ENCODE assay signal across 11 cellular contexts in the genomic region with DNA sequence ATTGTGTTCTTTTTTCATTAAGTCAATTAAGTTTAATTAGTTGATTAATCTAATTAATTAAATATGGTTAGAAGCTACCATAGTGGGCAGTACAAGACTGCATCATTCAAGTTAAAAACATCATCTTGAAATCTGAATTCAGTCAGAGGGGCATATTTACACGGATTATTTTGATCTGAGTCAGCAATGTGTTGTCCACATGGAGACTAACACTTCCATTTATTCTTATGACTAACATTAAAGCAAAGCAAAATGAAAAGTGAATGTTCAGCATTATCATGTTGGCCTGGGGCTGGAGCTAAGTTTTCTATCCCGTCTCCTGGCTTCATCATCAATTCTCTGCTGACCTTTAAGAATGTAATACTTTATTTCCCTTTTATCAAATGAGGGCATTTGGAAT. TPM values are rescaled to one million over a fixed set of nuclear protein-coding genes. Genes with fewer than 3 reads are reported as not detected.
DNase-seq lines count a peak whose midpoint lies in the region; ATAC-seq, FAIRE-seq and TF ChIP-seq lines count a peak whose summit lies in the region.
"Had no signal": no experiment of that assay in that cellular context is flagged by ENCODE, and none has a peak within 500 bp of the region (broad histone marks: within the 10 kb centered on the region; RNA-seq: fewer than 3 reads in every experiment).

No MANE protein-coding gene starts in this region.

- DNase-seq in EH (ENCODE audit: low read depth) (peak; percentile 82), RWPE1 (ENCODE audit: low spot score) (peak; percentile 38), endothelial cell of umbilical vein (ENCODE audit: low read depth, low spot score) (peak; percentile 79), smooth muscle cell (lab: John Stamatoyannopoulos, UW; ENCODE audit: unreplicated experiment) (no peak), right lobe of liver (no peak), islet precursor cell (no peak)
- DNase-seq: activated T-cell treated with anti-CD3 and anti-CD28 coated beads for 4 hours, endodermal cell, occipital lobe had no signal

- H3K9ac ChIP-seq in endothelial cell of umbilical vein (replicated peaks; ENCODE audit: extremely low read depth, insufficient read depth, low read length) (peak overlapping the region; percentile 86), smooth muscle cell (ENCODE audit: low read depth) (no peak overlapping the region)

- H3K27me3 ChIP-seq in endothelial cell of umbilical vein (ENCODE audit: control insufficient read depth in 2 of 2, insufficient read depth in 2 of 2, low read length in 2 of 2), result no peaks in the 10 kb centered on the region
- no peaks in the 10 kb centered on the region for H3K27me3 ChIP-seq in smooth muscle cell (ENCODE audit: low read depth)
- H3K27me3 ChIP-seq in right lobe of liver, result no peaks in the 10 kb centered on the region
- H3K27me3 ChIP-seq: ascending aorta had no signal

- intact Hi-C loops in endothelial cell of umbilical vein (cut with micrococcal nuclease) (no loop called here), right lobe of liver (cut with DNase I) (no loop called here)

- no peaks in the 10 kb centered on the region for H3K9me1 ChIP-seq in endothelial cell of umbilical vein (replicated peaks; ENCODE audit: control insufficient read depth, extremely low read depth, insufficient read depth, low read length)

- peak; percentile 52 for FAIRE-seq in endothelial cell of umbilical vein (lab: Jason Lieb, UNC)

- H2AFZ ChIP-seq in endothelial cell of umbilical vein (ENCODE audit: low read depth, low read length), result no peak overlapping the region
- no peak overlapping the region for H2AFZ ChIP-seq in smooth muscle cell (ENCODE audit: low read depth)

- H3K36me3 ChIP-seq in endothelial cell of umbilical vein (ENCODE audit: control insufficient read depth in 2 of 2, extremely low read depth in 1 of 2, insufficient read depth in 2 of 2, low read length in 2 of 2), result peaks cover 3 to 14% of the 10 kb centered on the region in 2 experiments
- no peaks in the 10 kb centered on the region for H3K36me3 ChIP-seq in smooth muscle cell (ENCODE audit: low read depth)
- no peaks in the 10 kb centered on the region for H3K36me3 ChIP-seq in right lobe of liver
- H3K36me3 ChIP-seq: ascending aorta had no signal

- dilution Hi-C loops in endothelial cell of umbilical vein (cut with MboI; ENCODE audit: extremely low pct_ligation_motif_present, low sequenced_read_pairs), result no loop called here

- peaks cover 29% of the 10 kb centered on the region for H3F3A ChIP-seq in smooth muscle cell (ENCODE audit: low read depth)

- POLR2A ChIA-PET in RWPE1 (lab: Yijun Ruan, JAX; ENCODE audit: low non-redundant PET), result no interaction called here
- POLR2A ChIA-PET in endothelial cell of umbilical vein (lab: Charles Lee), result interaction anchor here (0.8 to 1.3 kb wide), 2 partner anchors 13 to 23 kb away, joined by 3 read pairs; no protein-coding TSS in a partner anchor

- TF ChIP-seq CTCF in RWPE1 (conservative IDR thresholded peaks at IDR 0.05; ENCODE audit: low read depth), result no peak
- no peak for TF ChIP-seq CTCF in endothelial cell of umbilical vein (IDR thresholded peaks at IDR 0.05; ENCODE audit: extremely low read depth in 1 of 2, insufficient read depth in 1 of 2, low read depth in 1 of 2, low read length in 2 of 2)
- no peak for TF ChIP-seq CTCF in smooth muscle cell (IDR thresholded peaks at IDR 0.05; ENCODE audit: borderline replicate concordance, insufficient read depth, poor library complexity, severe bottlenecking)
- TF ChIP-seq CTCF in right lobe of liver (IDR thresholded peaks at IDR 0.05), result no peak

- H3K27ac ChIP-seq in RWPE1 (no peak overlapping the region), endothelial cell of umbilical vein (ENCODE audit: insufficient read depth, low read depth, low read length) (peak overlapping the region; percentile 97), smooth muscle cell (ENCODE audit: low read depth) (peak overlapping the region; percentile 60), right lobe of liver (no peak overlapping the region)
- H3K27ac ChIP-seq: ascending aorta had no signal

- H3K4me1 ChIP-seq in endothelial cell of umbilical vein (ENCODE audit: control insufficient read depth, extremely low read depth, insufficient read depth, low read length) (peaks cover 91% of the 10 kb centered on the region), smooth muscle cell (ENCODE audit: low read depth) (peaks cover 27% of the 10 kb centered on the region), right lobe of liver (peaks cover 0 to 15% (median 0%) of the 10 kb centered on the region in 4 donors)

- H3K4me3 ChIP-seq in endothelial cell of umbilical vein (replicated peaks in 1 of 3; ENCODE audit: insufficient read depth in 1 of 3, low read depth in 1 of 3, low read length in 3 of 3) (no peak overlapping the region), smooth muscle cell (no peak overlapping the region), right lobe of liver (no peak overlapping the region)
- H3K4me3 ChIP-seq: ascending aorta had no signal

- H4K20me1 ChIP-seq in endothelial cell of umbilical vein (replicated peaks; ENCODE audit: control insufficient read depth, extremely low read depth, insufficient read depth, low read length) (no peaks in the 10 kb centered on the region), smooth muscle cell (ENCODE audit: low read depth) (no peaks in the 10 kb centered on the region)

- peaks cover 83% of the 10 kb centered on the region for H3K79me2 ChIP-seq in endothelial cell of umbilical vein (ENCODE audit: control insufficient read depth, insufficient read depth, low read length)
- no peaks in the 10 kb centered on the region for H3K79me2 ChIP-seq in smooth muscle cell (ENCODE audit: low read depth)

- CTCF ChIA-PET in RWPE1 (lab: Yijun Ruan, JAX), result interaction anchor here (0.5 kb wide), 1 partner anchor 1938 kb away, joined by 3 read pairs; no protein-coding TSS in a partner anchor
- CTCF ChIA-PET in endothelial cell of umbilical vein (lab: Charles Lee), result interaction anchor here (1.0 to 2.9 kb wide), 4 partner anchors 8 to 65 kb away, joined by 3 to 9 read pairs (median 3); no protein-coding TSS in a partner anchor

- H3K4me2 ChIP-seq in endothelial cell of umbilical vein (ENCODE audit: insufficient read depth, low read length) (peak overlapping the region; percentile 49), smooth muscle cell (peak overlapping the region; percentile 35)

- 37% methylated on average over 2 of the region's 2 CpGs for WGBS in smooth muscle cell (ENCODE audit: low lambda C conversion rate)
- WGBS in right lobe of liver (ENCODE audit: insufficient coverage, low coverage, low lambda C conversion rate, missing lambda C conversion rate), result 47% methylated on average over 2 of the region's 2 CpGs

- H3K9me3 ChIP-seq in endothelial cell of umbilical vein (replicated peaks; ENCODE audit: control insufficient read depth, insufficient read depth, low read length) (no peaks in the 10 kb centered on the region), smooth muscle cell (replicated peaks; ENCODE audit: low read depth) (no peaks in the 10 kb centered on the region), right lobe of liver (no peaks in the 10 kb centered on the region)
- H3K9me3 ChIP-seq: ascending aorta had no signal

- BruUV-seq in endothelial cell of umbilical vein (replicated peaks; lab: Mats Ljungman, UMichigan), result no TSS peak

- TF ChIP-seq POLR2A in endothelial cell of umbilical vein (IDR thresholded peaks at IDR 0.05; ENCODE audit: low read depth, low read length), result no peak
- no peak for TF ChIP-seq POLR2A in right lobe of liver (IDR thresholded peaks at IDR 0.05)

- ATAC-seq in right lobe of liver (no peak), HG03432 (IDR thresholded peaks at IDR 0.05; ENCODE audit: unreplicated experiment) (no peak)

TF ChIP-seq in endothelial cell of umbilical vein, 7 proteins besides CTCF, POLR2A, EP300 and RAD21:
- TF ChIP-seq EZH2 (IDR thresholded peaks at IDR 0.05; ENCODE audit: borderline replicate concordance, low read depth, low read length, severe bottlenecking) (no peak), MYC (IDR thresholded peaks at IDR 0.05; ENCODE audit: low read depth, low read length) (no peak), JUN (IDR thresholded peaks at IDR 0.05; ENCODE audit: borderline replicate concordance, insufficient read depth, insufficient read length, low read depth) (peak; percentile 42), FOS (IDR thresholded peaks at IDR 0.05; ENCODE audit: borderline replicate concordance, insufficient read depth, low read length) (peak; percentile 49), GATA2 (IDR thresholded peaks at IDR 0.05; ENCODE audit: insufficient read depth, insufficient read length, low read depth, low read length) (no peak), POLR2AphosphoS5 (IDR thresholded peaks at IDR 0.05; ENCODE audit: insufficient read depth, low read depth, low read length) (no peak)
- TF ChIP-seq, protein P1, sequence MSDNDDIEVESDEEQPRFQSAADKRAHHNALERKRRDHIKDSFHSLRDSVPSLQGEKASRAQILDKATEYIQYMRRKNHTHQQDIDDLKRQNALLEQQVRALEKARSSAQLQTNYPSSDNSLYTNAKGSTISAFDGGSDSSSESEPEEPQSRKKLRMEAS (IDR thresholded peaks at IDR 0.05; ENCODE audit: insufficient read depth, insufficient read length), result no peak
TF ChIP-seq in endothelial cell of umbilical vein: peak in this region for 2.

RNA-seq across cellular contexts. Expression of a gene that starts 17.3 kb away (rescaled TPM):
- 132 and 134 TPM in 2 replicates for total RNA-seq in endothelial cell of umbilical vein
- 163 and 210 TPM in 2 replicates for polyA plus RNA-seq in endothelial cell of umbilical vein
- polyA plus RNA-seq in endothelial cell of umbilical vein (2011; cell fraction: cytosol; rRNA removed), result 124 and 153 TPM in 2 replicates
- polyA plus RNA-seq in endothelial cell of umbilical vein (2011; cell fraction: nucleus; rRNA removed), result 147 and 172 TPM in 2 replicates
- polyA plus RNA-seq in endothelial cell of umbilical vein (2012), result 97.4 and 114 TPM in 2 replicates
- 460 and 576 TPM in 2 replicates for polyA minus RNA-seq in endothelial cell of umbilical vein
- not detected for polyA minus RNA-seq in endothelial cell of umbilical vein (2011; cell fraction: cytosol; rRNA and poly(A)+ RNA removed)
- 141 and 197 TPM in 2 replicates for polyA minus RNA-seq in endothelial cell of umbilical vein (2011; cell fraction: nucleus; rRNA and poly(A)+ RNA removed)
- 2.2 and 4.7 TPM in 2 replicates for total RNA-seq in smooth muscle cell
- 3.5 and 4.2 TPM in 2 replicates for polyA plus RNA-seq in smooth muscle cell
- total RNA-seq in right lobe of liver, result 1 to 10 TPM; 3.8 to 7.9 (median 6.2) TPM

Comparison
In these comparisons a context has a peak if more than half of its experiments do, and no peak if none do; other contexts are left out.
1. DNase-seq: peak in EH (single experiment), RWPE1 (single experiment) and endothelial cell of umbilical vein (single experiment); none in smooth muscle cell (single experiment), right lobe of liver (0 of 3) and islet precursor cell (single experiment).
2. H3K27ac ChIP-seq: peak in endothelial cell of umbilical vein (single experiment) and smooth muscle cell (single experiment); none in RWPE1 (single experiment) and right lobe of liver (0 of 3).
3. RNA of a gene that starts 17.3 kb away (total RNA-seq): 132 to 134 TPM in endothelial cell of umbilical vein; 3.8 to 7.9 TPM in right lobe of liver and 2.2 to 4.7 TPM in smooth muscle cell; every median in the first group is over 10 times any median in the second.